Comparison of ENCODE assay signal across 8 cellular contexts in the genomic region with DNA sequence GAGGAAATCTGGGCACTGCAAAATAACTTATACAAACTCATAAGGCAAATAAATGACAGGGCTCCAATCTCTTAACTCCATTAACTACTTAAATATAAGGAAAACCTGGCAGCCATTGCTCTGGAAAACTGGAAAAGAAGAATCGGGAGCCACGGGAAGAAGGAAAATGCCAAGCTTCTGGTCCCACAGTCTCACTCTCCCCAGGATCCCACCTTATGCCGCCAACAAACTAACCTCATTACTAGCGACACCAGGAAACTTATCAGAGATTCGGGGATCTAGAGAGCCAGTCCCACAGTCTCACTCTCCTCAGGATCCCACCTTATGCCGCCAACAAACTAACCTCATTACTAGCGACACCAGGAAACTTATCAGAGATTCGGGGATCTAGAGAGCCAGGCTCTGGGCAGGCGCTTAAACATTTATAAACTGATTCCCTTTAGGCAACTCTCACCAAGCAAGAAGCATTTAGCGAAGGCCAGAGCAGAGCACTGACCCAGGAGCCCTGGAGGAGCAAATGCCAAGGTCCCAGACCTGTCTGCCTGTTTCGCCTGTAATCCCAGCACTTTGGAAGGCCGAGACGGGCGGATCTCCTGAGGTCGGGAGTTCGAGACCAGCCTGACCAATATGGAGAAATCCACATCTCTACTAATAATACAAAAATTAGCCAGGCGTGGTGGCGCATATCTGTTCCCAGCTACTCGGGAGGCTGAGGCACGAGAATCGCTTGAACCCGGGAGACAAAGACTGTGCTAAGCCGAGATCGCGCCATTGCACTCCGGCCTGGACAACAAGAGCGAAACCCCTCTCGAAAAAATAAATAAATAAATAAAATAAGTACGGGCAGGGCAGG. TPM values are rescaled to one million over a fixed set of nuclear protein-coding genes. Genes with fewer than 3 reads are reported as not detected.
DNase-seq lines count a peak whose midpoint lies in the region; ATAC-seq and TF ChIP-seq lines count a peak whose summit lies in the region.

No MANE protein-coding gene starts in this region.

- peak overlapping the region; percentile 63 for H2AFZ ChIP-seq in hepatocyte

- peaks cover 17% of the 10 kb centered on the region for H3K27me3 ChIP-seq in hepatocyte

- peak overlapping the region; percentile 96 for H3K27ac ChIP-seq in hepatocyte

- peak overlapping the region; percentile 100 for H3K4me3 Mint-ChIP-seq in activated naive CD4-positive, alpha-beta T cell treated with anti-CD3 and anti-CD28 coated beads, Interleukin-2, amount 10 ng/mL, durations not matched to agents 7 days and 5 days
- peak overlapping the region; percentile 100 for H3K4me3 Mint-ChIP-seq in activated B cell treated with CpG ODN at 0.5 μM for 24 hours
- peak overlapping the region; percentile 99 for H3K4me3 Mint-ChIP-seq in stimulated activated memory B cell treated with anti-CD40 and anti-IgM and Interleukin-4, amounts not matched to agents 10 μg/mL and 1 μg/mL and 100 μg/mL, for 72 hours

- peaks cover 5% of the 10 kb centered on the region for H4K20me1 ChIP-seq in hepatocyte (ENCODE audit: insufficient read depth, poor library complexity, severe bottlenecking)

- CTCF ChIA-PET in activated naive CD4-positive, alpha-beta T cell treated with anti-CD3 and anti-CD28 coated beads, Interleukin-2, amount 10 ng/mL, durations not matched to agents 7 days and 5 days (lab: Charles Lee): interaction anchor here (1.0 kb wide), 1 partner anchor 75 kb away, joined by 3 read pairs; no protein-coding TSS in a partner anchor
- CTCF ChIA-PET in activated B cell treated with CpG ODN at 0.5 μM for 24 hours (lab: Charles Lee): no interaction called here

- intact Hi-C loops in activated B cell treated with CpG ODN at 0.5 μM for 24 hours (cut with micrococcal nuclease): loop anchor here (1.0 to 5.0 kb wide), 4 partner anchors 63 to 129 kb away; a partner anchor contains a TSS

- H3K27ac Mint-ChIP-seq in activated naive CD4-positive, alpha-beta T cell treated with anti-CD3 and anti-CD28 coated beads, Interleukin-2, amount 10 ng/mL, durations not matched to agents 7 days and 5 days: peak overlapping the region; percentile 99
- H3K27ac Mint-ChIP-seq in activated B cell treated with CpG ODN at 0.5 μM for 24 hours: peak overlapping the region; percentile 99
- peak overlapping the region; percentile 99 for H3K27ac Mint-ChIP-seq in stimulated activated memory B cell treated with anti-CD40 and anti-IgM and Interleukin-4, amounts not matched to agents 10 μg/mL and 1 μg/mL and 100 μg/mL, for 72 hours

- no peak for TF ChIP-seq CTCF in activated B cell treated with CpG ODN at 0.5 μM for 24 hours (IDR thresholded peaks at IDR 0.05)
- TF ChIP-seq CTCF in hepatocyte (IDR thresholded peaks at IDR 0.05; ENCODE audit: poor library complexity): no peak

- H3K27me3 Mint-ChIP-seq in activated naive CD4-positive, alpha-beta T cell treated with anti-CD3 and anti-CD28 coated beads, Interleukin-2, amount 10 ng/mL, durations not matched to agents 7 days and 5 days: peaks cover 37% of the 10 kb centered on the region
- peaks cover 10% of the 10 kb centered on the region for H3K27me3 Mint-ChIP-seq in activated B cell treated with CpG ODN at 0.5 μM for 24 hours
- H3K27me3 Mint-ChIP-seq in stimulated activated memory B cell treated with anti-CD40 and anti-IgM and Interleukin-4, amounts not matched to agents 10 μg/mL and 1 μg/mL and 100 μg/mL, for 72 hours: peaks cover 9% of the 10 kb centered on the region

- no peak for DNase-seq in activated naive CD4-positive, alpha-beta T cell treated with anti-CD3 and anti-CD28 coated beads, Interleukin-2, amount 10 ng/mL, durations not matched to agents 7 days and 5 days
- no peak for DNase-seq in activated naive CD4-positive, alpha-beta T cell treated with Interleukin-2 at 50 U/mL for 16 hours
- DNase-seq in activated B cell treated with CpG ODN at 0.5 μM for 24 hours (no peak), hepatocyte (ENCODE audit: low spot score) (no peak), NCI-H146 treated with DMSO at 0.1 percent for 48 hours (lab: John Stamatoyannopoulos, UW; ENCODE audit: unreplicated experiment) (no peak), foreskin melanocyte (no peak)

- H3K9me3 Mint-ChIP-seq in activated naive CD4-positive, alpha-beta T cell treated with anti-CD3 and anti-CD28 coated beads, Interleukin-2, amount 10 ng/mL, durations not matched to agents 7 days and 5 days: no peaks in the 10 kb centered on the region
- H3K9me3 Mint-ChIP-seq in activated B cell treated with CpG ODN at 0.5 μM for 24 hours: no peaks in the 10 kb centered on the region
- no peaks in the 10 kb centered on the region for H3K9me3 Mint-ChIP-seq in stimulated activated memory B cell treated with anti-CD40 and anti-IgM and Interleukin-4, amounts not matched to agents 10 μg/mL and 1 μg/mL and 100 μg/mL, for 72 hours

- no peaks in the 10 kb centered on the region for H3K36me3 ChIP-seq in hepatocyte (replicated peaks; ENCODE audit: insufficient read depth, low read depth)

- H3K79me2 ChIP-seq in hepatocyte: peaks cover 57% of the 10 kb centered on the region

- H3K9me3 ChIP-seq in hepatocyte (ENCODE audit: low read depth): no peaks in the 10 kb centered on the region

- no peak for ATAC-seq in activated B cell treated with CpG ODN at 0.5 μM for 24 hours (ENCODE audit: low read depth)
- ATAC-seq in stimulated activated memory B cell treated with anti-CD40 and anti-IgM and Interleukin-4, amounts not matched to agents 10 μg/mL and 1 μg/mL and 100 μg/mL, for 72 hours: no peak
- ATAC-seq in HG03521 (IDR thresholded peaks at IDR 0.05; ENCODE audit: unreplicated experiment): no peak

- H3K4me3 ChIP-seq in hepatocyte: peak overlapping the region; percentile 82

- POLR2A ChIA-PET in activated B cell treated with CpG ODN at 0.5 μM for 24 hours (lab: Charles Lee): interaction anchor here (0.7 kb wide), 1 partner anchor 129 kb away, joined by 3 read pairs; no protein-coding TSS in a partner anchor

- H3K9me2 ChIP-seq in hepatocyte (replicated peaks; ENCODE audit: insufficient read depth): no peaks in the 10 kb centered on the region

- 25% methylated on average over 29 of the region's 29 CpGs for WGBS in hepatocyte (ENCODE audit: low lambda C conversion rate, missing lambda C conversion rate)

- peak overlapping the region; percentile 93 for H3K4me2 ChIP-seq in hepatocyte

- peaks cover 46% of the 10 kb centered on the region for H3K4me1 Mint-ChIP-seq in activated naive CD4-positive, alpha-beta T cell treated with anti-CD3 and anti-CD28 coated beads, Interleukin-2, amount 10 ng/mL, durations not matched to agents 7 days and 5 days
- peaks cover 42% of the 10 kb centered on the region for H3K4me1 Mint-ChIP-seq in activated B cell treated with CpG ODN at 0.5 μM for 24 hours
- H3K4me1 Mint-ChIP-seq in stimulated activated memory B cell treated with anti-CD40 and anti-IgM and Interleukin-4, amounts not matched to agents 10 μg/mL and 1 μg/mL and 100 μg/mL, for 72 hours: peaks cover 32% of the 10 kb centered on the region

- H3K4me1 ChIP-seq in hepatocyte (ENCODE audit: insufficient read depth): peaks cover 25% of the 10 kb centered on the region

- peaks cover 20% of the 10 kb centered on the region for H3K36me3 Mint-ChIP-seq in activated naive CD4-positive, alpha-beta T cell treated with anti-CD3 and anti-CD28 coated beads, Interleukin-2, amount 10 ng/mL, durations not matched to agents 7 days and 5 days
- peaks cover 19% of the 10 kb centered on the region for H3K36me3 Mint-ChIP-seq in activated B cell treated with CpG ODN at 0.5 μM for 24 hours (ENCODE audit: low read depth)
- H3K36me3 Mint-ChIP-seq in stimulated activated memory B cell treated with anti-CD40 and anti-IgM and Interleukin-4, amounts not matched to agents 10 μg/mL and 1 μg/mL and 100 μg/mL, for 72 hours: peaks cover 5% of the 10 kb centered on the region

RNA-seq across cellular contexts. Expression of a gene that starts 0.7 kb away (rescaled TPM):
- total RNA-seq in activated B cell treated with CpG ODN at 0.5 μM for 24 hours (54.5 and 56.3 TPM in 2 replicates), hepatocyte (42.6 and 44.8 TPM in 2 replicates)
- 93.8 and 98.8 TPM in 2 replicates for polyA plus RNA-seq in hepatocyte
